ENCODE assay signal across 8 cellular contexts in the genomic region with DNA sequence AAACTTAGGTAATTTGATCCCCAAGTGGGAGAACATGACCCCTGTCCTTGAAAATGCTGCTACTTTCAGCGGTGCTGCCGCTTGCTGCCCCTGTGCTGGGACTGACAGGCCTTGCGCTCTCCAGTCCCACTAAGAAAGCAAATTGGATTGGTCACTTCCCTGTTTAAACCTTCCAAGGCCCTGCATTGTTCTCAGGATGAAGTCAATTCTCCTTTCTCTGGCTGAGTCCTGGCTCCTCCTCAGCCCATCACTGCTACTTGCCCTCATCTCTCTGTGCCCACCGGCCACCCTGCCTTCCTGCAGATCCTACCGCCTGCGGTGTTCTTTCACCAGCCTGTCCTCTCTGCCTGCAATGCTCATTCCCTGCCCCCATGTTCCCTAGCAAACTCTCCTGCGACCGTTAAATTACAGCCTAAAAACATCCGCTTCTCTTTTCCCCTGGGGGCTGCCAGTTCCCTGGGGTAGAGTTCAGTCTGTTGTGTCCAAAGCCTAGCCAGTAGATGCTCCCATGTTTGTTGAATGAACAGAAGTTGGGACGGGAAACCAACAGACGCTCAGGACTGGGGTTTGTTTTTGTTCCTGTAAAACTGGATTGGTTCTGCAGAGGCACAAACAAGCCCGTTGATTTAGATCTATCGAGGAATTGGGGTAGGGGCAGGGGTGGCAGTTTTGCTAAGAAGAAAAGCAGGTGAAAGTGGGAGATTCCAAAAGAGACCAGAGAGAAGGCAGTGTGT.
DNase-seq lines count a peak whose midpoint lies in the region; ATAC-seq lines count a peak whose summit lies in the region.

No MANE protein-coding gene starts in this region.

- H3K27me3 ChIP-seq in HUES64 (ENCODE audit: insufficient read depth, low read length) (peaks cover 9% of the 10 kb centered on the region; the same call in 1 of the 2 replicates), mononuclear cell (ENCODE audit: insufficient read depth, low read length) (no peaks in the 10 kb centered on the region)

- 40% methylated on average over 13 of the region's 13 CpGs for WGBS in HUES64

- peaks cover 42% of the 10 kb centered on the region for H3K4me1 ChIP-seq in HUES64 (ENCODE audit: insufficient read depth, low read length)
- H3K4me1 ChIP-seq in mononuclear cell (ENCODE audit: insufficient read depth, low read length) = peaks cover 80% of the 10 kb centered on the region

- H3K9me3 ChIP-seq in HUES64 (ENCODE audit: insufficient read depth, low read depth, low read length) (no peaks in the 10 kb centered on the region), mononuclear cell (ENCODE audit: low read depth, low read length) (no peaks in the 10 kb centered on the region)

- peak in 2 of 3 experiments; percentile 34 to 46 for DNase-seq in NCI-H1417 (lab: John Stamatoyannopoulos, UW)
- DNase-seq in NCI-H1417 treated with DMSO at 0.1 percent for 48 hours (lab: John Stamatoyannopoulos, UW) = no peak
- DNase-seq in T47D (ENCODE audit: low read depth in 1 of 2, low spot score in 1 of 2) = peak; percentile 56 to 61
- no peak for DNase-seq in anterior cingulate cortex (lab: John Stamatoyannopoulos, UW)

- H3K36me3 ChIP-seq in HUES64 (ENCODE audit: insufficient read depth, low read length) = no peaks in the 10 kb centered on the region

- peak overlapping the region; percentile 50; the same call in 1 of the 2 replicates for H3K9ac ChIP-seq in HUES64 (ENCODE audit: low read depth, low read length)

- H3K27ac ChIP-seq in HUES64 (ENCODE audit: low read depth, low read length) = no peak overlapping the region

- ATAC-seq in HG03457 (IDR thresholded peaks at IDR 0.05; ENCODE audit: unreplicated experiment) (no peak), GM19023 (IDR thresholded peaks at IDR 0.05; ENCODE audit: unreplicated experiment) (no peak)

- in situ Hi-C loops in T47D (cut with HindIII; ENCODE audit: low pct_unique_long_range_greater_than_20kb, low sequenced_read_pairs) = no loop called here

- peak overlapping the region; percentile 54 for H3K4me3 ChIP-seq in HUES64 (ENCODE audit: low read length)
- H3K4me3 ChIP-seq in mononuclear cell (ENCODE audit: low read length) = peak overlapping the region; percentile 16

Comparison
In these comparisons a context has a peak if more than half of its experiments do, and no peak if none do; other contexts are left out.
1. DNase-seq: peak in NCI-H1417 (2 of 3) and T47D (2 of 2); none in NCI-H1417 treated with DMSO at 0.1 percent for 48 hours (single experiment) and anterior cingulate cortex (0 of 58).